17 cellular contexts compared by ENCODE assay signal in genomic region chr9:136404801-136405136, GRCh38. TPM values are rescaled to one million over a fixed set of nuclear protein-coding genes. Genes with fewer than 3 reads are reported as not detected.
A peak's percentile ranks its signal among the peaks of the same experiment; 100 is the strongest.
DNase-seq lines count a peak whose midpoint lies in the region; ATAC-seq and TF ChIP-seq lines count a peak whose summit lies in the region.
"Had no signal": no experiment of that assay in that cellular context is flagged by ENCODE, and none has a peak within 500 bp of the region (broad histone marks: within the 10 kb centered on the region; RNA-seq: fewer than 3 reads in every experiment).

No MANE protein-coding gene starts in this region.

- DNase-seq in activated CD8-positive, alpha-beta memory T cell treated with anti-CD3 and anti-CD28 coated beads, Interleukin-2, amount 10 ng/mL, durations not matched to agents 7 days and 5 days, result no peak
- DNase-seq in activated CD8-positive, alpha-beta memory T cell treated with anti-CD3 and anti-CD28 coated beads, Interleukin-2, amount 50 U/mL, for 48 hours, result no peak
- DNase-seq in OCI-LY7 (ENCODE audit: low spot score) (no peak), NCI-H2081 treated with DMSO at 0.1 percent for 48 hours (lab: John Stamatoyannopoulos, UW) (no peak)
- no peak for DNase-seq in activated naive CD8-positive, alpha-beta T cell treated with anti-CD3 and anti-CD28 coated beads, Interleukin-2, amount 10 ng/mL, durations not matched to agents 7 days and 5 days
- DNase-seq in stimulated activated naive CD4-positive, alpha-beta T cell treated with Interleukin-2 at 50 U/mL for 16 hours (lab: John Stamatoyannopoulos, UW), result no peak
- DNase-seq: ACHN, Calu3, caudate nucleus, GF-D8, NCI-H1694 treated with DMSO at 0.1 percent for 48 hours, NCI-H526 had no signal

- peaks cover 23% of the 10 kb centered on the region; the same call in 1 of the 2 replicates for H3K79me2 ChIP-seq in OCI-LY7 (ENCODE audit: insufficient read depth, low read depth, low read length)

- peaks cover 31% of the 10 kb centered on the region for H3K36me3 Mint-ChIP-seq in activated CD8-positive, alpha-beta memory T cell treated with anti-CD3 and anti-CD28 coated beads, Interleukin-2, amount 10 ng/mL, durations not matched to agents 7 days and 5 days
- peaks cover 36% of the 10 kb centered on the region for H3K36me3 Mint-ChIP-seq in activated naive CD8-positive, alpha-beta T cell treated with anti-CD3 and anti-CD28 coated beads, Interleukin-2, amount 10 ng/mL, durations not matched to agents 7 days and 5 days
- peaks cover 36% of the 10 kb centered on the region for H3K36me3 Mint-ChIP-seq in stimulated activated memory B cell treated with anti-CD40 and anti-IgM and Interleukin-4, amounts not matched to agents 10 μg/mL and 1 μg/mL and 100 μg/mL, for 72 hours

- CTCF ChIA-PET in activated CD8-positive, alpha-beta memory T cell treated with anti-CD3 and anti-CD28 coated beads, Interleukin-2, amount 10 ng/mL, durations not matched to agents 7 days and 5 days (lab: Charles Lee), result interaction anchor here (1.5 kb wide), 2 partner anchors 19 to 67 kb away, joined by 4 to 7 read pairs; no protein-coding TSS in a partner anchor
- CTCF ChIA-PET in OCI-LY7 (lab: Charles Lee; ENCODE audit: unreplicated experiment), result no interaction called here

- intact Hi-C loops in OCI-LY7 (cut with micrococcal nuclease; ENCODE audit: unreplicated experiment), result no loop called here

- peaks cover 58% of the 10 kb centered on the region for H3K4me1 Mint-ChIP-seq in activated CD8-positive, alpha-beta memory T cell treated with anti-CD3 and anti-CD28 coated beads, Interleukin-2, amount 10 ng/mL, durations not matched to agents 7 days and 5 days
- peaks cover 45% of the 10 kb centered on the region for H3K4me1 Mint-ChIP-seq in activated naive CD8-positive, alpha-beta T cell treated with anti-CD3 and anti-CD28 coated beads, Interleukin-2, amount 10 ng/mL, durations not matched to agents 7 days and 5 days
- peaks cover 66% of the 10 kb centered on the region for H3K4me1 Mint-ChIP-seq in stimulated activated memory B cell treated with anti-CD40 and anti-IgM and Interleukin-4, amounts not matched to agents 10 μg/mL and 1 μg/mL and 100 μg/mL, for 72 hours

- no peaks in the 10 kb centered on the region for H3K27me3 Mint-ChIP-seq in activated CD8-positive, alpha-beta memory T cell treated with anti-CD3 and anti-CD28 coated beads, Interleukin-2, amount 10 ng/mL, durations not matched to agents 7 days and 5 days
- no peaks in the 10 kb centered on the region for H3K27me3 Mint-ChIP-seq in activated naive CD8-positive, alpha-beta T cell treated with anti-CD3 and anti-CD28 coated beads, Interleukin-2, amount 10 ng/mL, durations not matched to agents 7 days and 5 days
- no peaks in the 10 kb centered on the region for H3K27me3 Mint-ChIP-seq in stimulated activated memory B cell treated with anti-CD40 and anti-IgM and Interleukin-4, amounts not matched to agents 10 μg/mL and 1 μg/mL and 100 μg/mL, for 72 hours

- H3K9me2 ChIP-seq in OCI-LY7 (ENCODE audit: insufficient read depth, low read length), result no peaks in the 10 kb centered on the region

- no peak for ATAC-seq in activated CD8-positive, alpha-beta memory T cell treated with anti-CD3 and anti-CD28 coated beads, Interleukin-2, amount 10 ng/mL, durations not matched to agents 7 days and 5 days
- ATAC-seq in activated naive CD8-positive, alpha-beta T cell treated with anti-CD3 and anti-CD28 coated beads, Interleukin-2, amount 10 ng/mL, durations not matched to agents 7 days and 5 days (ENCODE audit: low read depth), result no peak
- no peak for ATAC-seq in stimulated activated memory B cell treated with anti-CD40 and anti-IgM and Interleukin-4, amounts not matched to agents 10 μg/mL and 1 μg/mL and 100 μg/mL, for 72 hours
- no peak for ATAC-seq in GM21576 (IDR thresholded peaks at IDR 0.05; ENCODE audit: unreplicated experiment)

- peak overlapping the region; percentile 1 for H3K4me3 Mint-ChIP-seq in activated CD8-positive, alpha-beta memory T cell treated with anti-CD3 and anti-CD28 coated beads, Interleukin-2, amount 10 ng/mL, durations not matched to agents 7 days and 5 days
- peak overlapping the region; percentile 69 for H3K4me3 Mint-ChIP-seq in activated naive CD8-positive, alpha-beta T cell treated with anti-CD3 and anti-CD28 coated beads, Interleukin-2, amount 10 ng/mL, durations not matched to agents 7 days and 5 days
- H3K4me3 Mint-ChIP-seq in stimulated activated memory B cell treated with anti-CD40 and anti-IgM and Interleukin-4, amounts not matched to agents 10 μg/mL and 1 μg/mL and 100 μg/mL, for 72 hours, result peak overlapping the region; percentile 17
- H3K4me3 Mint-ChIP-seq: nephron had no signal

- peaks cover 74% of the 10 kb centered on the region for H3K36me3 ChIP-seq in OCI-LY7 (ENCODE audit: insufficient read depth, low read length)

- no peaks in the 10 kb centered on the region for H3K9me3 Mint-ChIP-seq in activated CD8-positive, alpha-beta memory T cell treated with anti-CD3 and anti-CD28 coated beads, Interleukin-2, amount 10 ng/mL, durations not matched to agents 7 days and 5 days (ENCODE audit: low read depth)
- no peaks in the 10 kb centered on the region for H3K9me3 Mint-ChIP-seq in activated naive CD8-positive, alpha-beta T cell treated with anti-CD3 and anti-CD28 coated beads, Interleukin-2, amount 10 ng/mL, durations not matched to agents 7 days and 5 days
- no peaks in the 10 kb centered on the region for H3K9me3 Mint-ChIP-seq in stimulated activated memory B cell treated with anti-CD40 and anti-IgM and Interleukin-4, amounts not matched to agents 10 μg/mL and 1 μg/mL and 100 μg/mL, for 72 hours
- H3K9me3 Mint-ChIP-seq: nephron had no signal

- H2AFZ ChIP-seq in OCI-LY7 (ENCODE audit: low read length), result no peak overlapping the region

- TF ChIP-seq CTCF in OCI-LY7 (conservative IDR thresholded peaks at IDR 0.05; ENCODE audit: low read length), result no peak

- peak overlapping the region; percentile 18 for H3K27ac ChIP-seq in OCI-LY7 (ENCODE audit: low read depth, low read length, poor library complexity, severe bottlenecking)
- H3K27ac ChIP-seq: thoracic aorta had no signal

- no peak overlapping the region for H3K4me3 ChIP-seq in OCI-LY7 (ENCODE audit: low read depth, low read length, poor library complexity, severe bottlenecking)
- H3K4me3 ChIP-seq: Peyer's patch, thoracic aorta had no signal

- no peaks in the 10 kb centered on the region for H3K9me3 ChIP-seq in OCI-LY7 (ENCODE audit: low read length)
- H3K9me3 ChIP-seq: Peyer's patch, thoracic aorta had no signal

- peak overlapping the region; percentile 79 for H3K27ac Mint-ChIP-seq in activated CD8-positive, alpha-beta memory T cell treated with anti-CD3 and anti-CD28 coated beads, Interleukin-2, amount 10 ng/mL, durations not matched to agents 7 days and 5 days
- peak overlapping the region; percentile 74 for H3K27ac Mint-ChIP-seq in activated naive CD8-positive, alpha-beta T cell treated with anti-CD3 and anti-CD28 coated beads, Interleukin-2, amount 10 ng/mL, durations not matched to agents 7 days and 5 days
- peak overlapping the region; percentile 86 for H3K27ac Mint-ChIP-seq in stimulated activated memory B cell treated with anti-CD40 and anti-IgM and Interleukin-4, amounts not matched to agents 10 μg/mL and 1 μg/mL and 100 μg/mL, for 72 hours
- H3K27ac Mint-ChIP-seq: nephron had no signal

- no TSS peak for BruUV-seq in OCI-LY7 (replicated peaks; lab: Mats Ljungman, UMichigan)

- peaks cover 33% of the 10 kb centered on the region for H3K4me1 ChIP-seq in OCI-LY7 (ENCODE audit: insufficient read depth, low read length, poor library complexity, severe bottlenecking)

- no peak overlapping the region for H3K4me2 ChIP-seq in OCI-LY7 (ENCODE audit: low read length)

- POLR2A ChIA-PET in OCI-LY7 (lab: Charles Lee), result no interaction called here
- POLR2A ChIA-PET in activated naive CD8-positive, alpha-beta T cell treated with anti-CD3 and anti-CD28 coated beads, Interleukin-2, amount 10 ng/mL, durations not matched to agents 7 days and 5 days (lab: Charles Lee), result interaction anchor here (0.5 to 2.6 kb wide), 5 partner anchors 34 to 246 kb away, joined by 3 to 15 read pairs (median 5); partner anchors contain the start of gene DNLZ

- H4K20me1 ChIP-seq in OCI-LY7 (ENCODE audit: insufficient read depth, low read length), result no peaks in the 10 kb centered on the region

RNA-seq across cellular contexts. Expression of gene SNAPC4, which starts 4.8 kb away (rescaled TPM):
- total RNA-seq in activated CD8-positive, alpha-beta memory T cell treated with anti-CD3 and anti-CD28 coated beads, Interleukin-2, amount 10 ng/mL, durations not matched to agents 7 days and 5 days, result 10 to 100 TPM; 12.4 to 17.0 TPM
- 10.2 and 13.4 TPM in 2 replicates for total RNA-seq in OCI-LY7 (2014; rRNA removed; shearing (Covaris generic))
- total RNA-seq in OCI-LY7 (2022), result 15.4 and 16.8 TPM in 2 replicates
- 1 to 10 TPM; 9.6 to 9.9 TPM for total RNA-seq in activated naive CD8-positive, alpha-beta T cell treated with anti-CD3 and anti-CD28 coated beads, Interleukin-2, amount 10 ng/mL, durations not matched to agents 7 days and 5 days

RNA-seq across cellular contexts. Expression of gene ENTR1, which starts 5.6 kb away (rescaled TPM):
- 10 to 100 TPM; 47.4 to 54.2 TPM for total RNA-seq in activated CD8-positive, alpha-beta memory T cell treated with anti-CD3 and anti-CD28 coated beads, Interleukin-2, amount 10 ng/mL, durations not matched to agents 7 days and 5 days
- 87.2 and 103 TPM in 2 replicates for total RNA-seq in OCI-LY7 (2014; rRNA removed; shearing (Covaris generic))
- 102 and 109 TPM in 2 replicates for total RNA-seq in OCI-LY7 (2022)
- 10 to 100 TPM; 55.5 to 56.2 TPM for total RNA-seq in activated naive CD8-positive, alpha-beta T cell treated with anti-CD3 and anti-CD28 coated beads, Interleukin-2, amount 10 ng/mL, durations not matched to agents 7 days and 5 days

RNA-seq across cellular contexts. Expression of gene PMPCA, which starts 5.7 kb away (rescaled TPM):
- 10 to 100 TPM; 64.0 to 76.5 TPM for total RNA-seq in activated CD8-positive, alpha-beta memory T cell treated with anti-CD3 and anti-CD28 coated beads, Interleukin-2, amount 10 ng/mL, durations not matched to agents 7 days and 5 days
- 53.3 and 60.4 TPM in 2 replicates for total RNA-seq in OCI-LY7 (2014; rRNA removed; shearing (Covaris generic))
- total RNA-seq in OCI-LY7 (2022), result 76.1 and 76.4 TPM in 2 replicates
- total RNA-seq in activated naive CD8-positive, alpha-beta T cell treated with anti-CD3 and anti-CD28 coated beads, Interleukin-2, amount 10 ng/mL, durations not matched to agents 7 days and 5 days, result 10 to 100 TPM; 60.6 to 65.6 TPM

RNA-seq across cellular contexts. Expression of gene CARD9, which starts 31.3 kb away (rescaled TPM):
- total RNA-seq in activated CD8-positive, alpha-beta memory T cell treated with anti-CD3 and anti-CD28 coated beads, Interleukin-2, amount 10 ng/mL, durations not matched to agents 7 days and 5 days, result 1 to 10 TPM in 1 of 2 experiments, under 1 TPM in 1; 0.50 to 3.1 TPM
- 0.92 and 1.8 TPM in 2 replicates for total RNA-seq in OCI-LY7 (2014; rRNA removed; shearing (Covaris generic))
- total RNA-seq in OCI-LY7 (2022), result 1.7 and 2.1 TPM in 2 replicates
- total RNA-seq in activated naive CD8-positive, alpha-beta T cell treated with anti-CD3 and anti-CD28 coated beads, Interleukin-2, amount 10 ng/mL, durations not matched to agents 7 days and 5 days, result under 1 TPM; 0.45 to 0.61 TPM

RNA-seq across cellular contexts. Expression of gene INPP5E, which starts 34.9 kb away (rescaled TPM):
- 10 to 100 TPM; 20.0 to 21.4 TPM for total RNA-seq in activated CD8-positive, alpha-beta memory T cell treated with anti-CD3 and anti-CD28 coated beads, Interleukin-2, amount 10 ng/mL, durations not matched to agents 7 days and 5 days
- total RNA-seq in OCI-LY7 (2014; rRNA removed; shearing (Covaris generic)), result 16.7 and 20.2 TPM in 2 replicates
- total RNA-seq in OCI-LY7 (2022), result 21.3 and 27.8 TPM in 2 replicates
- total RNA-seq in activated naive CD8-positive, alpha-beta T cell treated with anti-CD3 and anti-CD28 coated beads, Interleukin-2, amount 10 ng/mL, durations not matched to agents 7 days and 5 days, result 10 to 100 TPM; 22.8 to 23.0 TPM

Comparison
In these comparisons a context has a peak if more than half of its experiments do, and no peak if none do; other contexts are left out.
1. H3K4me3 Mint-ChIP-seq: peak in every context shown above with its lines; median percentile 69 in activated naive CD8-positive, alpha-beta T cell treated with anti-CD3 and anti-CD28 coated beads, Interleukin-2, amount 10 ng/mL, durations not matched to agents 7 days and 5 days; 17 in stimulated activated memory B cell treated with anti-CD40 and anti-IgM and Interleukin-4, amounts not matched to agents 10 μg/mL and 1 μg/mL and 100 μg/mL, for 72 hours; 1 in activated CD8-positive, alpha-beta memory T cell treated with anti-CD3 and anti-CD28 coated beads, Interleukin-2, amount 10 ng/mL, durations not matched to agents 7 days and 5 days.